In the genomic region with DNA sequence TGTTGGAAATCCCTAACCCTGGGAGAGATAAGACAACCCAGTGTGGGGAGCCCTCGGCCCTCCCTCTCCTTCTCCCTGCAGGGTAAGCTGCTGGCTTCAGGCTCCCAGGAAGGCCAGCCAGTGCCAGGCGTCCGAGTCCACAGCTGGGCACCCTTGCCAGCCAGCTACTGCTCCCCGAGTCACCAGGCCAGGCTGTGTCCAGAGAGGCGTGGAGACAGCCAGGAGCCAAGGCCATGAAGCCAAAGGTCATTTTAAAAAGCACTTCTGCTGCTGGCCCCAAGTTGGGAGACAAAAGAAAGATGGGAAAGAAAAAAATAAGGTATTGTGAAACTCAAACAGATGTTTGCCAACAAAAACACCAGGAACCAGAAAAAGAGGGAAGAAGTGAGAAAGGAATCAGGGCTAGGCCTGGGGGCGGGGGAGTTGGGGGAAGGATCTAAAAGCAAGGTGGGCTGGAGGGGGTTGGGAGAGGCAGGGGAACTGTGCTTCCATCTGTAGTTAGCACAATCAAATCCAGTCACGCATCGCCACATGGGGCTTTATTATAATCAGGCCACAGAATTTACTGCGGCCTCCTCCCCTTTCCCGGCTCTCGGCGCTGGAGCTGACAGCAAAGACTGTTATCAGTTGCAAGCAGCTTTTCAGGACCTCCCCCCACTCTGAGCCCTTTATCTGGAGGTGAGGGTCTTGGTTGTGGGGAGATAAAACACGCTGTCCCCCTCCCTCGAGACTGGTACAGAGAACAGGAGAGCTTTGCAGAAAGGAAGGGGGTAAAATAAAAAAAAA, we compare ENCODE assay signal across 11 cellular contexts.
DNase-seq lines count a peak whose midpoint lies in the region; ATAC-seq and TF ChIP-seq lines count a peak whose summit lies in the region.
"Had no signal": no experiment of that assay in that cellular context is flagged by ENCODE, and none has a peak within 500 bp of the region (broad histone marks: within the 10 kb centered on the region; RNA-seq: fewer than 3 reads in every experiment).

No MANE protein-coding gene starts in this region.

- peaks cover 4% of the 10 kb centered on the region for H3K27me3 Mint-ChIP-seq in nephron (ENCODE audit: low read depth)
- H3K27me3 Mint-ChIP-seq: B cell; dendritic cell treated with granulocyte-macrophage colony-stimulating factor and Interleukin-4, amounts not matched to agents 40 ng/mL and 50 ng/mL, for 4 days had no signal

- H3K36me3 Mint-ChIP-seq in nephron (ENCODE audit: low read depth): peaks cover 40% of the 10 kb centered on the region

- peak; percentile 26 for DNase-seq in AG10803 (ENCODE audit: low read depth)
- peak; percentile 18 for DNase-seq in UCSD-AML1 (lab: John Stamatoyannopoulos, UW; ENCODE audit: unreplicated experiment)
- peak; percentile 64 for DNase-seq in fibroblast of pulmonary artery (ENCODE audit: low read depth)
- DNase-seq in cortex of kidney (lab: John Stamatoyannopoulos, UW): no peak
- no peak for DNase-seq in NCI-H748 (lab: John Stamatoyannopoulos, UW; ENCODE audit: unreplicated experiment)
- DNase-seq: activated CD4-positive, alpha-beta T cell treated with anti-CD3 and anti-CD28 coated beads for 48 hours had no signal

- ATAC-seq in HG02623 (IDR thresholded peaks at IDR 0.05; ENCODE audit: unreplicated experiment) (no peak), GM18858 (IDR thresholded peaks at IDR 0.05; ENCODE audit: unreplicated experiment) (no peak)

- TF ChIP-seq CTCF in AG10803 (conservative IDR thresholded peaks at IDR 0.05; ENCODE audit: low read length) (no peak), fibroblast of pulmonary artery (IDR thresholded peaks at IDR 0.05; ENCODE audit: low read length, missing control alignments) (no peak), nephron (IDR thresholded peaks at IDR 0.05; ENCODE audit: unreplicated experiment in 3 of 3) (no peak)

- H3K4me3 ChIP-seq in AG10803 (ENCODE audit: low read length) (no peak overlapping the region), fibroblast of pulmonary artery (replicated peaks; ENCODE audit: low read depth, low read length) (no peak overlapping the region)

- H3K27ac Mint-ChIP-seq in nephron: peak overlapping the region; percentile 81 to 89 (median 89)
- H3K27ac Mint-ChIP-seq: B cell; dendritic cell treated with granulocyte-macrophage colony-stimulating factor and Interleukin-4, amounts not matched to agents 40 ng/mL and 50 ng/mL, for 4 days had no signal

- H3K4me3 Mint-ChIP-seq in nephron: peak overlapping the region in 1 of 3 experiments; percentile 58
- H3K4me3 Mint-ChIP-seq: B cell; dendritic cell treated with granulocyte-macrophage colony-stimulating factor and Interleukin-4, amounts not matched to agents 40 ng/mL and 50 ng/mL, for 4 days had no signal

- no peaks in the 10 kb centered on the region for H3K9me3 Mint-ChIP-seq in nephron
- H3K9me3 Mint-ChIP-seq: dendritic cell treated with granulocyte-macrophage colony-stimulating factor and Interleukin-4, amounts not matched to agents 40 ng/mL and 50 ng/mL, for 4 days had no signal

- H3K4me1 Mint-ChIP-seq in nephron: peaks cover 13% of the 10 kb centered on the region
- H3K4me1 Mint-ChIP-seq: B cell had no signal

Comparison
In these comparisons a context has a peak if more than half of its experiments do, and no peak if none do; other contexts are left out.
1. DNase-seq: peak in AG10803 (single experiment), UCSD-AML1 (single experiment) and fibroblast of pulmonary artery (single experiment); none in cortex of kidney (single experiment) and NCI-H748 (single experiment).